Comparison of ENCODE assay signal across 15 cellular contexts in the genomic region with DNA sequence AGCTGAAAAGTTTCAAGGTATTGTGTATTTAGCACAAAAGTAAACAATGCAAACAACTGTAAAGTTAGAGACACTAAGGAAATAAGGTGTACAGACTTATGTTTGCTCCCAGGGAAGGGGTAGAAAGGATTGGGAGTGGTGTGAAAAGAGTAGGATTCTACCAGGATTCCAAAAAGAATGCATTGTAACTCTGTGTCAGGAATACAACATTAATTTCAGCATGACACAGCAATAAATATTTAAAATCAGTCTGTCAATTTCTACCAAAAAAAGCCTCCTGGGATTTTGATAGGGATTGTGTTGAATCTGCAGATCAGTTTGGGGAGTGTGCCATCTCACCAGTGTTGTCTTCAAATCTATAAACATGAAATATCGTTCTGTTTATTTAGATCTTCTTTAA.
DNase-seq lines count a peak whose midpoint lies in the region; ATAC-seq, FAIRE-seq and TF ChIP-seq lines count a peak whose summit lies in the region.
"Had no signal": no experiment of that assay in that cellular context is flagged by ENCODE, and none has a peak within 500 bp of the region (broad histone marks: within the 10 kb centered on the region; RNA-seq: fewer than 3 reads in every experiment).

No MANE protein-coding gene starts in this region.

- H3K9ac ChIP-seq in HepG2 (ENCODE audit: insufficient read depth, low read depth, low read length) (no peak overlapping the region), keratinocyte (ENCODE audit: control insufficient read depth, extremely low read depth, insufficient read depth, low read length) (no peak overlapping the region)
- H3K9ac ChIP-seq: KMS-11, parathyroid adenoma had no signal

- no peaks in the 10 kb centered on the region for H3K9me3 ChIP-seq in HepG2 (ENCODE audit: low read length)
- H3K9me3 ChIP-seq in right lobe of liver: no peaks in the 10 kb centered on the region
- H3K9me3 ChIP-seq in keratinocyte (ENCODE audit: control insufficient read depth, low read depth, low read length): no peaks in the 10 kb centered on the region

- DNase-seq in HepG2 (ENCODE audit: low spot score) (no peak), right lobe of liver (no peak), keratinocyte (ENCODE audit: low read depth, low spot score) (no peak), NCI-H446 (lab: John Stamatoyannopoulos, UW) (no peak), NCI-H526 treated with DMSO at 0.1 percent for 48 hours (lab: John Stamatoyannopoulos, UW) (no peak)
- DNase-seq: activated gamma-delta T cell treated with Interleukin-2 at 50 U/mL for 16 hours, dorsolateral prefrontal cortex, hypothalamus, NCI-H1105 treated with DMSO at 0.1 percent for 48 hours had no signal

- no peak overlapping the region for H3K4me3 Mint-ChIP-seq in activated naive CD8-positive, alpha-beta T cell

- no peaks in the 10 kb centered on the region for H3K9me1 ChIP-seq in keratinocyte (ENCODE audit: control insufficient read depth, extremely low read depth, insufficient read depth, low read length)

- CTCF ChIA-PET in HepG2 (lab: Yijun Ruan, JAX; ENCODE audit: low intra/inter-chr PET ratio, low total read pairs): no interaction called here

- ATAC-seq in HepG2 (no peak), right lobe of liver (no peak), GM19463 (IDR thresholded peaks at IDR 0.05; ENCODE audit: unreplicated experiment) (no peak), GM18517 (IDR thresholded peaks at IDR 0.05; ENCODE audit: unreplicated experiment) (no peak)

- WGBS in HepG2 (ENCODE audit: low lambda C conversion rate): 100% methylated on average over 1 of the region's 1 CpG
- 73% methylated on average over 1 of the region's 1 CpG for WGBS in right lobe of liver (ENCODE audit: insufficient coverage, low coverage, low lambda C conversion rate, missing lambda C conversion rate)

- no TSS peak for BruUV-seq in HepG2 (replicated peaks; lab: Mats Ljungman, UMichigan)

- H2AFZ ChIP-seq in HepG2 (ENCODE audit: low read length) (no peak overlapping the region), keratinocyte (ENCODE audit: control insufficient read depth, low read length) (peak overlapping the region; percentile 79)
- H2AFZ ChIP-seq: parathyroid adenoma had no signal

- H3K4me2 ChIP-seq in HepG2 (ENCODE audit: low read depth, low read length) (no peak overlapping the region), keratinocyte (ENCODE audit: control insufficient read depth, extremely low read depth, insufficient read depth, low read depth, low read length) (peak overlapping the region; percentile 67)
- H3K4me2 ChIP-seq: KMS-11 had no signal

- H3K27ac ChIP-seq in HepG2 (ENCODE audit: extremely low read length, insufficient read depth, low read length): peak overlapping the region; percentile 0
- H3K27ac ChIP-seq in right lobe of liver: peak overlapping the region in 1 of 3 donors; percentile 68
- H3K27ac ChIP-seq in keratinocyte (ENCODE audit: control insufficient read depth, insufficient read depth, low read length): peak overlapping the region; percentile 95
- H3K27ac ChIP-seq: dorsolateral prefrontal cortex, KMS-11, parathyroid adenoma, VCaP had no signal

- no peak for FAIRE-seq in HepG2 (lab: Jason Lieb, UNC)
- no peak for FAIRE-seq in keratinocyte (lab: Jason Lieb, UNC)

- no peak for TF ChIP-seq RAD21 in HepG2 (CRISPR knock-in tag; IDR thresholded peaks at IDR 0.05)

- H3K4me1 ChIP-seq in HepG2 (ENCODE audit: insufficient read depth, low read length) (peaks cover 87% of the 10 kb centered on the region), right lobe of liver (peaks cover 0 to 78% (median 11%) of the 10 kb centered on the region in 4 donors), keratinocyte (ENCODE audit: control insufficient read depth, extremely low read depth, insufficient read depth, low read length) (peaks cover 53% of the 10 kb centered on the region)
- H3K4me1 ChIP-seq: parathyroid adenoma had no signal

- POLR2A ChIA-PET in HepG2 (lab: Yijun Ruan, JAX): no interaction called here

- H4K20me1 ChIP-seq in HepG2 (ENCODE audit: insufficient read depth, low read length): no peaks in the 10 kb centered on the region
- no peaks in the 10 kb centered on the region for H4K20me1 ChIP-seq in keratinocyte (ENCODE audit: control insufficient read depth, extremely low read depth, insufficient read depth, low read length)

- dilution Hi-C loops in keratinocyte (cut with MboI; ENCODE audit: extremely low pct_ligation_motif_present, low sequenced_read_pairs): no loop called here

- TF ChIP-seq EP300 in HepG2 (IDR thresholded peaks at IDR 0.05; ENCODE audit: low read depth in 2 of 2, low read length in 2 of 2) (no peak), HepG2 (CRISPR knock-in tag; IDR thresholded peaks at IDR 0.05; ENCODE audit: borderline replicate concordance) (no peak)

- peaks cover 3% of the 10 kb centered on the region for H3K4me1 Mint-ChIP-seq in activated naive CD8-positive, alpha-beta T cell (ENCODE audit: low read depth)

- H3K79me2 ChIP-seq in HepG2 (ENCODE audit: insufficient read depth, low read length) (no peaks in the 10 kb centered on the region), keratinocyte (ENCODE audit: control insufficient read depth, insufficient read depth, low read length) (no peaks in the 10 kb centered on the region)
- H3K79me2 ChIP-seq: parathyroid adenoma had no signal

- no peaks in the 10 kb centered on the region for H3K9me3 Mint-ChIP-seq in activated naive CD8-positive, alpha-beta T cell (ENCODE audit: low read depth)

- H3K36me3 ChIP-seq in HepG2 (replicated peaks in 1 of 2; ENCODE audit: control insufficient read depth in 1 of 2, insufficient read depth in 2 of 2, low read length in 2 of 2) (no peaks in the 10 kb centered on the region), right lobe of liver (no peaks in the 10 kb centered on the region), keratinocyte (ENCODE audit: control insufficient read depth in 2 of 2, extremely low read depth in 1 of 2, insufficient read depth in 2 of 2, low read length in 2 of 2) (no peaks in the 10 kb centered on the region)

- H3K27me3 ChIP-seq in HepG2 (ENCODE audit: control insufficient read depth in 1 of 2, insufficient read depth in 2 of 2, low read length in 2 of 2) (no peaks in the 10 kb centered on the region), right lobe of liver (no peaks in the 10 kb centered on the region), keratinocyte (ENCODE audit: control insufficient read depth, extremely low read depth, insufficient read depth, low read length) (no peaks in the 10 kb centered on the region)
- H3K27me3 ChIP-seq: dorsolateral prefrontal cortex had no signal

- peaks cover 6% of the 10 kb centered on the region for H3K36me3 Mint-ChIP-seq in activated naive CD8-positive, alpha-beta T cell

- intact Hi-C loops in HepG2 (cut with micrococcal nuclease; ENCODE audit: unreplicated experiment) (no loop called here), right lobe of liver (cut with DNase I) (no loop called here)

- TF ChIP-seq POLR2A in HepG2 (IDR thresholded peaks at IDR 0.05; ENCODE audit: insufficient read depth in 1 of 2, low read depth in 2 of 2, low read length in 2 of 2): no peak
- no peak for TF ChIP-seq POLR2A in right lobe of liver (IDR thresholded peaks at IDR 0.05)

- H3K27ac Mint-ChIP-seq in activated naive CD8-positive, alpha-beta T cell: peak overlapping the region; percentile 17

- in situ Hi-C loops in HepG2 (cut with HindIII; ENCODE audit: extremely low pct_ligation_motif_present, low pct_unique_long_range_greater_than_20kb): no loop called here

- H3K4me3 ChIP-seq in HepG2 (replicated peaks in 1 of 3; ENCODE audit: insufficient read depth in 1 of 3, low read depth in 2 of 3, low read length in 3 of 3) (no peak overlapping the region), right lobe of liver (no peak overlapping the region), keratinocyte (ENCODE audit: control insufficient read depth in 2 of 3, extremely low read depth in 1 of 3, insufficient read depth in 2 of 3, low read depth in 1 of 3, low read length in 3 of 3) (no peak overlapping the region)
- H3K4me3 ChIP-seq: dorsolateral prefrontal cortex had no signal

- no peak for TF ChIP-seq CTCF in HepG2 (CRISPR knock-in tag; IDR thresholded peaks at IDR 0.05)
- TF ChIP-seq CTCF in right lobe of liver (IDR thresholded peaks at IDR 0.05): no peak
- TF ChIP-seq CTCF in keratinocyte (optimal IDR thresholded peaks at IDR 0.05 in 1 of 3, IDR thresholded peaks at IDR 0.05 in 1 of 3, conservative IDR thresholded peaks at IDR 0.05 in 1 of 3; ENCODE audit: extremely low read depth in 1 of 3, insufficient read depth in 2 of 3, low read length in 3 of 3): no peak

- no peaks in the 10 kb centered on the region for H3K27me3 Mint-ChIP-seq in activated naive CD8-positive, alpha-beta T cell

TF ChIP-seq in HepG2, 621 proteins besides CTCF, POLR2A, EP300 and RAD21:
- TF ChIP-seq, protein P1, sequence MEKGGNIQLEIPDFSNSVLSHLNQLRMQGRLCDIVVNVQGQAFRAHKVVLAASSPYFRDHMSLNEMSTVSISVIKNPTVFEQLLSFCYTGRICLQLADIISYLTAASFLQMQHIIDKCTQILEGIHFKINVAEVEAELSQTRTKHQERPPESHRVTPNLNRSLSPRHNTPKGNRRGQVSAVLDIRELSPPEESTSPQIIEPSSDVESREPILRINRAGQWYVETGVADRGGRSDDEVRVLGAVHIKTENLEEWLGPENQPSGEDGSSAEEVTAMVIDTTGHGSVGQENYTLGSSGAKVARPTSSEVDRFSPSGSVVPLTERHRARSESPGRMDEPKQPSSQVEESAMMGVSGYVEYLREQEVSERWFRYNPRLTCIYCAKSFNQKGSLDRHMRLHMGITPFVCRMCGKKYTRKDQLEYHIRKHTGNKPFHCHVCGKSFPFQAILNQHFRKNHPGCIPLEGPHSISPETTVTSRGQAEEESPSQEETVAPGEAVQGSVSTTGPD (CRISPR knock-in tag; IDR thresholded peaks at IDR 0.05): no peak
- TF ChIP-seq MAFK (conservative IDR thresholded peaks at IDR 0.05 in 1 of 2, IDR thresholded peaks at IDR 0.05 in 1 of 2; ENCODE audit: low read length in 2 of 2) (peak; percentile 13 to 32; a peak in 1 of 4 replicates), NFE2L2 (IDR thresholded peaks at IDR 0.05; ENCODE audit: low read length) (peak; percentile 70), GATAD2A (CRISPR knock-in tag; IDR thresholded peaks at IDR 0.05) (0 out of 2 replicates have a peak, but pooled peaks have one; percentile 14)
